8 cellular contexts compared by ENCODE assay signal in the genomic region with DNA sequence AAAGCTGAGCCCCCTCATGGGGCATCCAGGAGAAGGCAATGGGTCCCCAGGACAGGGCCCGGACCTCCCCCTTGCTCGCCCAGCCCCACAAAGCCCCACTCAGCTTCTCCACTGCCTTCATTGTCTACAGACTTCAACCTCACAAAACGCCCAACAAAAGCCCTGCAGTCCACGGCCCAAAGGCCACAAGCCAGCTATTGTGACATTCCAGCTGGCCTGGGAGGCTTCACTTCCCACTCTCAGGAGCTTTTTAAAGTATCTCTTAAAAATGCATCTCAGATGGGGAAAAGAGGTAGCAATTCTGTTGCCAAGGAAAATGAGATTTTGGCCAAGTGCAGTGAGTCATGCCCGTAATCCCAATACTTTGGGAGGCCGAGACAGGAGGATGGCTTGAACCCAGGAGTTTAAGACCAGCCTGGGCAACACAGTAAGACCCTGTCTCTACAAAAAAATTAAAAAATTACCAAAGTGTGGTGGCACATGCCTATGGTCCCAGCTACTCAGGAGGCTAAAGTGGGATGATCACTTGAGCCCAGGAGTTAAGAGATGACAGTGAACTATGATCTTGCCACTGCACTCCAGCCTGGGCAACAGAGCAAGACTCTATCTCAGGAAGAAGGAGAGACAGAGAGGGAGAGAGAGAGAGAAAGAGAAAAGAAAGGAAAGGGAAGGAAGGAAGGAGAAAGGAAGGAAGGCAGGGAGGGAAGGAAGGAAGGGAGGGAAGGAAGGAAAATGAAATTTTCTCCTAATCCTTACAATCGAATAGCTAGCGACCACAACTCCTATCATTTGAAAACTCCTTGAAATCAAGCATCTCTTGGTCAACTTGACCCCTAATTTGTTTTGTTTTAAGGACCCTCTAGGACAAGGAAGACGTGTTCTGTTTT. TPM values are rescaled to one million over a fixed set of nuclear protein-coding genes. Genes with fewer than 3 reads are reported as not detected.
DNase-seq lines count a peak whose midpoint lies in the region; ATAC-seq and TF ChIP-seq lines count a peak whose summit lies in the region.
"Had no signal": no experiment of that assay in that cellular context is flagged by ENCODE, and none has a peak within 500 bp of the region (broad histone marks: within the 10 kb centered on the region; RNA-seq: fewer than 3 reads in every experiment).

No MANE protein-coding gene starts in this region.

- H4K20me1 ChIP-seq in fibroblast of lung (ENCODE audit: control insufficient read depth, extremely low read depth, insufficient read depth, low read length), result no peaks in the 10 kb centered on the region

- H3K27ac ChIP-seq in fibroblast of lung (ENCODE audit: insufficient read depth, low read length), result no peak overlapping the region
- no peak overlapping the region for H3K27ac ChIP-seq in muscle layer of colon (ENCODE audit: low read depth, low read length)
- H3K27ac ChIP-seq in upper lobe of left lung, result peak overlapping the region in 1 of 4 donors; percentile 52

- H3K4me2 ChIP-seq in fibroblast of lung (ENCODE audit: extremely low read depth, insufficient read depth, low read length), result peak overlapping the region; percentile 77

- 62 to 73% methylated on average over 9 of the region's 9 CpGs for WGBS in upper lobe of left lung, 2 donors

- DNase-seq in RPMI7951 (ENCODE audit: low read depth) (peak; percentile 58), fibroblast of lung (ENCODE audit: low read depth in 2 of 2) (peak; percentile 18 to 33), upper lobe of left lung (peak in 1 of 2 donors; percentile 37), GM13976 (ENCODE audit: low spot score) (no peak)
- DNase-seq in effector CD4-positive, alpha-beta T cell, result no peak
- DNase-seq: GDM1 had no signal

- no peak for TF ChIP-seq POLR2A in upper lobe of left lung (IDR thresholded peaks at IDR 0.05)

- no peaks in the 10 kb centered on the region for H3K4me1 ChIP-seq in fibroblast of lung (ENCODE audit: control insufficient read depth, extremely low read depth, insufficient read depth, low read length)
- H3K4me1 ChIP-seq in muscle layer of colon (ENCODE audit: insufficient read depth, low read length), result peaks cover 15% of the 10 kb centered on the region
- H3K4me1 ChIP-seq in upper lobe of left lung, result peaks cover 0 to 20% (median 15%) of the 10 kb centered on the region in 4 donors

- peaks cover 3% of the 10 kb centered on the region for H3K27me3 ChIP-seq in fibroblast of lung (ENCODE audit: control insufficient read depth, insufficient read depth, low read length)
- H3K27me3 ChIP-seq in muscle layer of colon (ENCODE audit: control insufficient read depth in 1 of 2, insufficient read depth in 2 of 2, low read length in 2 of 2), result no peaks in the 10 kb centered on the region
- no peaks in the 10 kb centered on the region for H3K27me3 ChIP-seq in upper lobe of left lung

- no peaks in the 10 kb centered on the region for H3K9me3 ChIP-seq in fibroblast of lung (ENCODE audit: control insufficient read depth, insufficient read depth, low read depth, low read length)
- no peaks in the 10 kb centered on the region for H3K9me3 ChIP-seq in muscle layer of colon (ENCODE audit: low read length)
- H3K9me3 ChIP-seq in upper lobe of left lung, result no peaks in the 10 kb centered on the region

- in situ Hi-C loops in GM13976 (cut with MboI; ENCODE audit: low sequenced_read_pairs, unreplicated experiment), result no loop called here

- H3K36me3 ChIP-seq in fibroblast of lung (ENCODE audit: control insufficient read depth, insufficient read depth, low read length), result no peaks in the 10 kb centered on the region
- no peaks in the 10 kb centered on the region for H3K36me3 ChIP-seq in muscle layer of colon (ENCODE audit: insufficient read depth, low read length)
- H3K36me3 ChIP-seq in upper lobe of left lung, result no peaks in the 10 kb centered on the region

- ATAC-seq in upper lobe of left lung (ENCODE audit: low FRiP score in 2 of 2), result peak; percentile 39 to 69
- no peak for ATAC-seq in GM21723 (IDR thresholded peaks at IDR 0.05; ENCODE audit: unreplicated experiment)

- H3K79me2 ChIP-seq in fibroblast of lung (ENCODE audit: control insufficient read depth, insufficient read depth, low read length), result no peaks in the 10 kb centered on the region

- H2AFZ ChIP-seq in fibroblast of lung (ENCODE audit: low read length), result no peak overlapping the region

- TF ChIP-seq EP300 in upper lobe of left lung (IDR thresholded peaks at IDR 0.05), result no peak

- no peak overlapping the region for H3K9ac ChIP-seq in fibroblast of lung (ENCODE audit: insufficient read depth, low read length)
- H3K9ac ChIP-seq in muscle layer of colon (ENCODE audit: low read length), result peak overlapping the region; percentile 74

- no peak for TF ChIP-seq CTCF in fibroblast of lung (conservative IDR thresholded peaks at IDR 0.05 in 1 of 2, IDR thresholded peaks at IDR 0.05 in 1 of 2; ENCODE audit: low read depth in 1 of 2, low read length in 2 of 2)
- no peak for TF ChIP-seq CTCF in upper lobe of left lung (IDR thresholded peaks at IDR 0.05)
- TF ChIP-seq CTCF in GM13976 (IDR thresholded peaks at IDR 0.05; ENCODE audit: borderline replicate concordance, control extremely low read depth, extremely low read depth, insufficient read depth, missing control alignments), result no peak

- H3K4me3 ChIP-seq in fibroblast of lung (replicated peaks in 1 of 4; ENCODE audit: control extremely low read depth in 1 of 4, insufficient read depth in 1 of 4, low read depth in 3 of 4, low read length in 4 of 4) (peak overlapping the region in 1 of 4 experiments; percentile 4), muscle layer of colon (ENCODE audit: low read depth in 1 of 2, low read length in 2 of 2) (peak overlapping the region in 1 of 2 donors; percentile 70), upper lobe of left lung (no peak overlapping the region)

RNA-seq across cellular contexts. Expression of a gene that starts 31.4 kb away (rescaled TPM):
- 69.6 and 74.4 TPM in 2 replicates for total RNA-seq in RPMI7951 (2014; rRNA removed; shearing (Covaris generic))
- total RNA-seq in fibroblast of lung, result 81.4 and 97.1 TPM in 2 replicates
- polyA plus RNA-seq in fibroblast of lung, result 161 and 167 TPM in 2 replicates
- 125 and 151 TPM in 2 replicates for polyA plus RNA-seq in fibroblast of lung (2012)
- 31.4 and 32.4 TPM in 2 replicates for polyA minus RNA-seq in fibroblast of lung (ENCODE audit: low replicate concordance)
- 100 to 1,000 TPM; 108 to 388 (median 138) TPM for total RNA-seq in upper lobe of left lung

Comparison
In these comparisons a context has a peak if more than half of its experiments do, and no peak if none do; other contexts are left out.
1. DNase-seq: peak in RPMI7951 (single experiment) and fibroblast of lung (2 of 2); none in effector CD4-positive, alpha-beta T cell (single experiment) and GM13976 (single experiment).